Comparison of ENCODE assay signal across 8 cellular contexts in the genomic region with DNA sequence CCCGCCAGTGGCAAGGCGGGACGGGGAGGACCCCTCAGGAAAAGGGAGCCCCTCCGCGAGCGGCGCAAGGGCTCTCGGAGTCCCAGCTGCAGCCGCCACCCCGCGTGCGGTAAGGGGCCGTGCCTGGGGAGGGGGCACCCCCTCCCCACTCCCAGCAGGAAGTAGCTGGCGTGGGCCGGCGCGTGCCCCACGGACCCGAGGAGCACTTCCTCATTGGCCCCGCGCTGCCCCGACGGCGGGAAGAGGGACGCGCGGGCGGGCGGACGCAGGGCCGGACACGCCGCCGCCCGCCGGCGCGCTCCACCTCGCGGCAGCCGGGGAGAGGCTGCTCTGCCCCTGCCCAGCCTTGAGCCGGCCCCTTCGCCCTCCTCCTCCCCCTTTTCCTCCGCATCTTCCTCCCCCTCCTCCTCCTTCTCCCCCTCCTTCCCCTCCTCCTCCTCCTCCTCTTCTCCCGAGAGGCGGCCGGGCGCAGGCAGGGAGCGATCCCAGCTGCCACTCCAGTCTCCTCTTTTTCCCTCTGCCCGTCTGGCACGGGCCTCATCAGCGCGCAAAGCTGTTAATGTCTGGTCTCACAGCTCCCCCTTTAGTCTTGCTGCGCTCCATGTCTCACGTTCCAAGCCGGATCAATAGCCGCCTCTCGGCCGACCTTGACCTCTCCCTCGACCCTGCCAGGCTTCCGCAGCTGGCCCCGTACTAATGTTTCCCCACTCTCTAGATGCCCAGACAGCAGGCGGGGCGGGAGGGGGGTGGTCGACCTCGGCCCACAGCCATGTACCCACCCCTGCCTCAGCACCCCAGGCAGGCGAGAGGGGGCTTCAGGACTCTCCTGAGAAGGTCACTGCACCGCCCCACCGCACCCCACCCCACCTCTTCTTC. TPM values are rescaled to one million over a fixed set of nuclear protein-coding genes. Genes with fewer than 3 reads are reported as not detected.
DNase-seq lines count a peak whose midpoint lies in the region; ATAC-seq and TF ChIP-seq lines count a peak whose summit lies in the region.

No MANE protein-coding gene starts in this region.

- intact Hi-C loops in activated CD4-positive, alpha-beta T cell treated with anti-CD3 and anti-CD28 coated beads, Interleukin-2, amount 10 ng/mL, durations not matched to agents 24 days and 14 days (cut with micrococcal nuclease) = loop anchor here (5.0 kb wide), 3 partner anchors 138 to 1817 kb away; no protein-coding TSS in a partner anchor

- H3K27me3 ChIP-seq in BLaER1 (peaks cover 97% of the 10 kb centered on the region), endodermal cell (ENCODE audit: control insufficient read depth, insufficient read depth, low read length, poor library complexity, severe bottlenecking) (no peaks in the 10 kb centered on the region), suprapubic skin (peaks cover 33% of the 10 kb centered on the region)

- H3K4me1 ChIP-seq in BLaER1 (peaks cover 34% of the 10 kb centered on the region), endodermal cell (ENCODE audit: control insufficient read depth, insufficient read depth, low read length) (peaks cover 9% of the 10 kb centered on the region), suprapubic skin (peaks cover 43% of the 10 kb centered on the region)

- H3K4me3 ChIP-seq in BLaER1 (peak overlapping the region; percentile 81), endodermal cell (ENCODE audit: low read length) (peak overlapping the region; percentile 92), suprapubic skin (peak overlapping the region; percentile 84)

- H3K4me2 ChIP-seq in BLaER1 = peak overlapping the region; percentile 84

- H3K4me1 Mint-ChIP-seq in activated CD4-positive, alpha-beta T cell treated with anti-CD3 and anti-CD28 coated beads, Interleukin-2, amount 10 ng/mL, durations not matched to agents 24 days and 14 days = peaks cover 35% of the 10 kb centered on the region
- peaks cover 20% of the 10 kb centered on the region for H3K4me1 Mint-ChIP-seq in endodermal cell
- H3K4me1 Mint-ChIP-seq in memory B cell = peaks cover 13% of the 10 kb centered on the region

- peaks cover 7% of the 10 kb centered on the region for H3K36me3 Mint-ChIP-seq in activated CD4-positive, alpha-beta T cell treated with anti-CD3 and anti-CD28 coated beads, Interleukin-2, amount 10 ng/mL, durations not matched to agents 24 days and 14 days (ENCODE audit: low read depth)
- H3K36me3 Mint-ChIP-seq in endodermal cell (ENCODE audit: low read depth) (no peaks in the 10 kb centered on the region), memory B cell (peaks cover 5% of the 10 kb centered on the region)

- WGBS in endodermal cell (ENCODE audit: insufficient coverage in 1 of 2, insufficient read length in 1 of 2), 2 experiments = 0 to 3% methylated on average over 4 to 69 of the region's 69 CpGs
- WGBS in suprapubic skin = 3% methylated on average over 32 of the region's 69 CpGs

- no peak for ATAC-seq in memory B cell (ENCODE audit: low read depth)
- ATAC-seq in HG02610 (IDR thresholded peaks at IDR 0.05; ENCODE audit: unreplicated experiment) = no peak

- peaks cover 25% of the 10 kb centered on the region for H3K27me3 Mint-ChIP-seq in activated CD4-positive, alpha-beta T cell treated with anti-CD3 and anti-CD28 coated beads, Interleukin-2, amount 10 ng/mL, durations not matched to agents 24 days and 14 days
- H3K27me3 Mint-ChIP-seq in endodermal cell (ENCODE audit: insufficient read depth) = peaks cover 13% of the 10 kb centered on the region
- H3K27me3 Mint-ChIP-seq in memory B cell = peaks cover 31% of the 10 kb centered on the region

- H3K27ac Mint-ChIP-seq in activated CD4-positive, alpha-beta T cell treated with anti-CD3 and anti-CD28 coated beads, Interleukin-2, amount 10 ng/mL, durations not matched to agents 24 days and 14 days = peak overlapping the region; percentile 96
- H3K27ac Mint-ChIP-seq in endodermal cell = peak overlapping the region; percentile 13
- no peak overlapping the region for H3K27ac Mint-ChIP-seq in memory B cell

- peak overlapping the region; percentile 91 for H3K4me3 Mint-ChIP-seq in activated CD4-positive, alpha-beta T cell treated with anti-CD3 and anti-CD28 coated beads, Interleukin-2, amount 10 ng/mL, durations not matched to agents 24 days and 14 days
- H3K4me3 Mint-ChIP-seq in endodermal cell (peak overlapping the region; percentile 75), memory B cell (peak overlapping the region; percentile 46)

- TF ChIP-seq CTCF in endodermal cell (conservative IDR thresholded peaks at IDR 0.05) (peak; percentile 69), suprapubic skin (IDR thresholded peaks at IDR 0.05) (peak; percentile 2 to 40)

- H3K27ac ChIP-seq in BLaER1 (peak overlapping the region; percentile 86), endodermal cell (ENCODE audit: low read depth, low read length) (no peak overlapping the region), suprapubic skin (peak overlapping the region; percentile 90)

- no peaks in the 10 kb centered on the region for H3K36me3 ChIP-seq in BLaER1
- no peaks in the 10 kb centered on the region for H3K36me3 ChIP-seq in endodermal cell (ENCODE audit: control insufficient read depth, insufficient read depth, low read length)
- H3K36me3 ChIP-seq in suprapubic skin = no peaks in the 10 kb centered on the region

- TF ChIP-seq POLR2A in suprapubic skin (IDR thresholded peaks at IDR 0.05) = no peak

- peaks cover 23% of the 10 kb centered on the region for H4K20me1 ChIP-seq in BLaER1

- no peaks in the 10 kb centered on the region for H3K9me3 ChIP-seq in BLaER1
- no peaks in the 10 kb centered on the region for H3K9me3 ChIP-seq in endodermal cell (ENCODE audit: control insufficient read depth, low read length)
- H3K9me3 ChIP-seq in suprapubic skin = no peaks in the 10 kb centered on the region

- peak overlapping the region; percentile 78 for H3K9ac ChIP-seq in BLaER1
- H3K9ac ChIP-seq in endodermal cell (ENCODE audit: extremely low read depth, low read length, poor library complexity, severe bottlenecking) = no peak overlapping the region

- TF ChIP-seq EP300 in suprapubic skin (IDR thresholded peaks at IDR 0.05) = no peak

- H3K9me3 Mint-ChIP-seq in activated CD4-positive, alpha-beta T cell treated with anti-CD3 and anti-CD28 coated beads, Interleukin-2, amount 10 ng/mL, durations not matched to agents 24 days and 14 days = no peaks in the 10 kb centered on the region
- H3K9me3 Mint-ChIP-seq in endodermal cell (no peaks in the 10 kb centered on the region), memory B cell (no peaks in the 10 kb centered on the region)

- DNase-seq in H4 (ENCODE audit: low spot score) (peak; percentile 94), NCI-H2171 (lab: John Stamatoyannopoulos, UW) (peak; percentile 98), endodermal cell (peak; percentile 98), memory B cell (ENCODE audit: low spot score in 2 of 2) (no peak), suprapubic skin (ENCODE audit: low spot score in 2 of 2) (peak; percentile 89 to 91)
- peak; percentile 85 for DNase-seq in activated CD4-positive, alpha-beta T cell treated with anti-CD3 and anti-CD28 coated beads, Interleukin-2, amount 10 ng/mL, durations not matched to agents 24 days and 14 days

RNA-seq across cellular contexts. Expression of a gene that starts 2.6 kb away (rescaled TPM):
- total RNA-seq in H4 (2014; rRNA removed; shearing (Covaris generic)) = 0.90 and 1.4 TPM in 2 replicates
- 48.2 and 48.5 TPM in 2 replicates for total RNA-seq in activated CD4-positive, alpha-beta T cell treated with anti-CD3 and anti-CD28 coated beads, Interleukin-2, amount 10 ng/mL, durations not matched to agents 24 days and 14 days
- total RNA-seq in endodermal cell (1 to 10 TPM; 5.7 to 6.0 TPM), suprapubic skin (10 to 100 TPM; 35.9 to 53.8 (median 47.5) TPM)
- 1.2 TPM for polyA plus RNA-seq in endodermal cell (2013, experiment 1 of 2)
- polyA plus RNA-seq in endodermal cell (2013, experiment 2 of 2) = 1.6 TPM

Comparison
In these comparisons a context has a peak if more than half of its experiments do, and no peak if none do; other contexts are left out.
1. DNase-seq: peak in H4 (single experiment), NCI-H2171 (single experiment), activated CD4-positive, alpha-beta T cell treated with anti-CD3 and anti-CD28 coated beads, Interleukin-2, amount 10 ng/mL, durations not matched to agents 24 days and 14 days (single experiment), endodermal cell (single experiment) and suprapubic skin (2 of 2); none in memory B cell (0 of 2).
2. Peak in every context shown above with its lines, with median percentiles within 50 percentile points of each other: H3K4me3 ChIP-seq and H3K4me3 Mint-ChIP-seq.